31 cellular contexts compared by ENCODE assay signal in genomic region chr7:73861305-73861704, GRCh38. TPM values are rescaled to one million over a fixed set of nuclear protein-coding genes. Genes with fewer than 3 reads are reported as not detected.
"Had no signal": no experiment of that assay in that cellular context is flagged by ENCODE, and none has a peak within 500 bp of the region (broad histone marks: within the 10 kb centered on the region; RNA-seq: fewer than 3 reads in every experiment).

No MANE protein-coding gene starts in this region.

- H3K4me3 ChIP-seq: stomach, suprapubic skin, testis, thoracic aorta, thyroid gland, tibial artery, tibial nerve, transverse colon, upper lobe of left lung, upper lobe of right lung, uterus, vagina had no signal

- H3K36me3 ChIP-seq: stomach, suprapubic skin, thoracic aorta, thyroid gland, tibial artery, tibial nerve, transverse colon, upper lobe of left lung, upper lobe of right lung, uterus, vagina had no signal

- FAIRE-seq: urothelium cell line had no signal

- H3K27ac ChIP-seq: stomach, suprapubic skin, testis, thoracic aorta, thyroid gland, tibial artery, tibial nerve, transverse colon, upper lobe of left lung, upper lobe of right lung, uterus, vagina had no signal

- H3K4me1 ChIP-seq: stomach, suprapubic skin, testis, thyroid gland, tibial artery, tibial nerve, transverse colon, upper lobe of left lung, upper lobe of right lung, uterus, vagina had no signal

- ATAC-seq: stimulated activated effector memory CD8-positive, alpha-beta T cell treated with anti-CD3 and anti-CD28 coated beads, Interleukin-12 subunit alpha, Interleukin-12 subunit beta, amount 100 ng/mL, for 72 hours; stimulated activated memory B cell treated with anti-CD40 and anti-IgM and Interleukin-4, amounts not matched to agents 10 μg/mL and 1 μg/mL and 100 μg/mL, for 72 hours; stimulated activated naive B cell treated with anti-CD40 and anti-IgM and Interleukin-4, amounts not matched to agents 10 μg/mL and 1 μg/mL and 100 μg/mL, for 72 hours; stimulated activated naive CD8-positive, alpha-beta T cell treated with anti-CD3 and anti-CD28 coated beads, Interleukin-15, amount 100 ng/mL, for 72 hours; stimulated activated naive CD8-positive, alpha-beta T cell treated with anti-CD3 and anti-CD28 coated beads, Interleukin-15, Interleukin-2, amounts not matched to agents 100 U/mL and 50 U/mL, for 24 hours; upper lobe of right lung had no signal

- H3K27me3 ChIP-seq: suprapubic skin, testis, thyroid gland, tibial artery, tibial nerve, transverse colon, upper lobe of left lung, uterus, vagina had no signal

- DNase-seq: stimulated activated CD4-positive, alpha-beta T cell treated with anti-CD3 and anti-CD28 coated beads, Interleukin-2, amount 100 ng/mL, for 48 hours; stimulated activated CD4-positive, alpha-beta T cell treated with anti-CD3 and anti-CD28 coated beads, Interleukin-4, amount 100 ng/mL, for 1 hour; stimulated activated CD4-positive, alpha-beta T cell treated with anti-CD3 and anti-CD28 coated beads, Interleukin-4, amount 100 ng/mL, for 24 hours; stimulated activated CD4-positive, alpha-beta T cell treated with anti-CD3 and anti-CD28 coated beads, Interleukin-4, amount 100 ng/mL, for 4 hours; stimulated activated CD8-positive, alpha-beta memory T cell treated with anti-CD3 and anti-CD28 coated beads, Interleukin-4, amount 100 ng/mL, for 48 hours; stimulated activated naive B cell treated with anti-CD40 and anti-IgM and Interleukin-4, amounts not matched to agents 10 μg/mL and 1 μg/mL and 100 μg/mL, for 72 hours; stimulated activated naive CD4-positive, alpha-beta T cell; stimulated activated naive CD4-positive, alpha-beta T cell treated with Interleukin-2 at 50 U/mL for 16 hours; stimulated activated naive CD8-positive, alpha-beta T cell treated with anti-CD3 and anti-CD28 coated beads, Interleukin-15, amount 100 ng/mL, for 72 hours; stimulated activated naive CD8-positive, alpha-beta T cell treated with anti-CD3 and anti-CD28 coated beads, Interleukin-15, Interleukin-2, amounts not matched to agents 100 U/mL and 50 U/mL, for 24 hours; stomach; substantia nigra; testis; thyroid gland; tibial artery; transverse colon; trophoblast cell; upper lobe of right lung; uterus had no signal

- H3K9me3 ChIP-seq: stomach, suprapubic skin, testis, thoracic aorta, thyroid gland, tibial artery, tibial nerve, transverse colon, upper lobe of left lung, upper lobe of right lung, uterus, vagina had no signal

RNA-seq across cellular contexts. Expression of gene TMEM270, which starts 0.3 kb away (rescaled TPM):
- total RNA-seq: stomach, subcutaneous adipose tissue, suprapubic skin, temporal lobe, thoracic aorta, thyroid gland, tibial nerve, transverse colon, upper lobe of left lung, upper lobe of right lung, ureter, urinary bladder, vagina had no signal
- polyA plus RNA-seq: stomach had no signal

RNA-seq across cellular contexts. Expression of gene METTL27, which starts 19.0 kb away (rescaled TPM):
- total RNA-seq: vagina had no signal
